ENCODE assay signal across 21 cellular contexts in genomic region chr3:28188686-28189085, GRCh38.
"Had no signal": no experiment of that assay in that cellular context is flagged by ENCODE, and none has a peak within 500 bp of the region (broad histone marks: within the 10 kb centered on the region; RNA-seq: fewer than 3 reads in every experiment).

No MANE protein-coding gene starts in this region.

- DNase-seq: effector CD4-positive, alpha-beta T cell; endodermal cell; erythroblast; foreskin melanocyte; heart left ventricle; hippocampal formation; kidney glomerular epithelial cell; mesendoderm; naive thymus-derived CD4-positive, alpha-beta T cell; nephron progenitor cell; psoas muscle; retina; spleen; stimulated activated CD4-positive, alpha-beta T cell treated with anti-CD3 and anti-CD28 coated beads, Interleukin-15, amount 100 ng/mL, for 24 hours; stimulated activated CD4-positive, alpha-beta T cell treated with anti-CD3 and anti-CD28 coated beads, Interleukin-1b, Interleukin-23, amount 100 ng/mL, for 48 hours; stimulated activated CD4-positive, alpha-beta T cell treated with anti-CD3 and anti-CD28 coated beads, Interleukin-4, amount 100 ng/mL, for 24 hours; tibial artery had no signal

- H3K27ac ChIP-seq: coronary artery, heart left ventricle, parathyroid adenoma, psoas muscle, spleen, tibial artery had no signal

- H3K27me3 ChIP-seq: heart left ventricle, spleen, tibial artery had no signal

- H3K27me3 Mint-ChIP-seq: naive thymus-derived CD4-positive, alpha-beta T cell; stimulated activated memory B cell treated with anti-CD40 and anti-IgM and Interleukin-4, amounts not matched to agents 10 μg/mL and 1 μg/mL and 100 μg/mL, for 72 hours; stimulated activated naive CD8-positive, alpha-beta T cell treated with anti-CD3 and anti-CD28 coated beads, Interleukin-15, Interleukin-2, amounts not matched to agents 100 ng/mL and 50 ng/mL, for 24 hours had no signal

- H3K4me1 ChIP-seq: heart left ventricle, parathyroid adenoma, psoas muscle, spleen, tibial artery had no signal

- H3K9me3 ChIP-seq: heart left ventricle, psoas muscle, spleen, tibial artery had no signal

- H3K9me3 Mint-ChIP-seq: endodermal cell; nephron progenitor cell; stimulated activated memory B cell treated with anti-CD40 and anti-IgM and Interleukin-4, amounts not matched to agents 10 μg/mL and 1 μg/mL and 100 μg/mL, for 72 hours; stimulated activated naive CD8-positive, alpha-beta T cell treated with anti-CD3 and anti-CD28 coated beads, Interleukin-15, Interleukin-2, amounts not matched to agents 100 ng/mL and 50 ng/mL, for 24 hours had no signal

- H3K4me3 Mint-ChIP-seq: endodermal cell; naive thymus-derived CD4-positive, alpha-beta T cell; nephron progenitor cell; stimulated activated memory B cell treated with anti-CD40 and anti-IgM and Interleukin-4, amounts not matched to agents 10 μg/mL and 1 μg/mL and 100 μg/mL, for 72 hours; stimulated activated naive CD8-positive, alpha-beta T cell treated with anti-CD3 and anti-CD28 coated beads, Interleukin-15, Interleukin-2, amounts not matched to agents 100 ng/mL and 50 ng/mL, for 24 hours had no signal

- H3K36me3 Mint-ChIP-seq: stimulated activated memory B cell treated with anti-CD40 and anti-IgM and Interleukin-4, amounts not matched to agents 10 μg/mL and 1 μg/mL and 100 μg/mL, for 72 hours had no signal

- H3K4me1 Mint-ChIP-seq: naive thymus-derived CD4-positive, alpha-beta T cell; nephron progenitor cell; stimulated activated memory B cell treated with anti-CD40 and anti-IgM and Interleukin-4, amounts not matched to agents 10 μg/mL and 1 μg/mL and 100 μg/mL, for 72 hours had no signal

- H3K36me3 ChIP-seq: heart left ventricle, spleen, tibial artery had no signal

- H3K4me3 ChIP-seq: coronary artery, heart left ventricle, psoas muscle, spleen, tibial artery had no signal

- H3K27ac Mint-ChIP-seq: endodermal cell; naive thymus-derived CD4-positive, alpha-beta T cell; nephron progenitor cell; stimulated activated memory B cell treated with anti-CD40 and anti-IgM and Interleukin-4, amounts not matched to agents 10 μg/mL and 1 μg/mL and 100 μg/mL, for 72 hours; stimulated activated naive CD8-positive, alpha-beta T cell treated with anti-CD3 and anti-CD28 coated beads, Interleukin-15, Interleukin-2, amounts not matched to agents 100 ng/mL and 50 ng/mL, for 24 hours had no signal
